ENCODE assay signal across 8 cellular contexts in the genomic region with DNA sequence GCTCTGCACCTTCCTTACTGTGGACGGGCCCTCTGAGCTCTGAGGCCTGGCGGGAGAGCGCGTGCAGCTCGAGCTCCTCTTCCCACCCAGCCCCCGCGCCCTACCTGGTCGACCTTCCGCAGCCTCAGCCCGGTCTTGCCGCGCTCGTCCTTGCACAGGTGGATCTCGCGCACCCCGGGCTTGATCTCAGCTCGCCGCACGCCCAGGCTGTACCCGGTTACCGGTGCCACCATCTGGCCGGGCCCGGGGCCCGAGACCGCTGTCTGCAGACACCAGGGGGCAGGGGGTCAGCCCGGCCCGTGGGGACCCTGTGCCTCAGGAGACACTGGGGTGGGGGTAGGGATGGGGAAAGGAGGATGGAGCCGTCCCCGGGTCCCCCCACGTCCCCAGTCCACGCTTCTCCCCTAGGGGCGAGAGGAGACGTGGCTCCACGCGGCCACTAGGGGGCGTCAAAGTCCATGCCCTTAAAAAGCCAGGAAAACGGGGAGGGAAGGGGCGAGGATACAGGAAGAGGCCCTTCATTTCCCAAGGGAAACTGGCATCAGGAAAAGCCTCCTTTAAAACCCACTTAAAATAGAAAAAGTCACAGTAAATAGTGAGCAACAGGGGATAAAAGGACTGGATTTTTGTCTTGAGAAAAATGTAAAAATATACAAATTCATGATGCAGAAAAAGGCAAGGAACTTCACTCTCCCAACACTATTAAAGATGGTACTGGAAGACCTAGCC. TPM values are rescaled to one million over a fixed set of nuclear protein-coding genes. Genes with fewer than 3 reads are reported as not detected.
A peak's percentile ranks its signal among the peaks of the same experiment; 100 is the strongest.
DNase-seq lines count a peak whose midpoint lies in the region; ATAC-seq, FAIRE-seq and TF ChIP-seq lines count a peak whose summit lies in the region.

No MANE protein-coding gene starts in this region.

- CTCF ChIA-PET in A549 (lab: Yijun Ruan, JAX): interaction anchor here (0.7 to 2.4 kb wide), 22 partner anchors 9 to 487 kb away, joined by 3 to 17 read pairs (median 4); partner anchors contain the start of gene NSFL1C

- ATAC-seq in A549 (peak; percentile 59 to 88; a peak in 4 of 6 replicates), memory B cell (ENCODE audit: low read depth) (peak; percentile 73), GM21367 (IDR thresholded peaks at IDR 0.05; ENCODE audit: unreplicated experiment) (no peak)
- ATAC-seq in effector memory CD8-positive, alpha-beta T cell (replicated peaks): peak; percentile 73

- POLR2A ChIA-PET in A549 (lab: Yijun Ruan, JAX): no interaction called here

- no peaks in the 10 kb centered on the region for H3K9me3 Mint-ChIP-seq in effector memory CD8-positive, alpha-beta T cell
- no peaks in the 10 kb centered on the region for H3K9me3 Mint-ChIP-seq in memory B cell

- TF ChIP-seq RAD21 in A549 (conservative IDR thresholded peaks at IDR 0.05 in 1 of 2, IDR thresholded peaks at IDR 0.05 in 1 of 2): peak; percentile 79 to 86

- WGBS in A549 (ENCODE audit: missing lambda C conversion rate): 62% methylated on average over 27 of the region's 38 CpGs

- H3K27me3 Mint-ChIP-seq in effector memory CD8-positive, alpha-beta T cell: peaks cover 0 to 20% of the 10 kb centered on the region in 2 donors
- peaks cover 1% of the 10 kb centered on the region for H3K27me3 Mint-ChIP-seq in memory B cell

- peaks cover 4 to 6% of the 10 kb centered on the region in 2 donors for H3K4me1 Mint-ChIP-seq in effector memory CD8-positive, alpha-beta T cell (ENCODE audit: low read depth in 2 of 2)
- H3K4me1 Mint-ChIP-seq in memory B cell: peaks cover 6% of the 10 kb centered on the region

- DNase-seq in A549 (ENCODE audit: low read depth in 1 of 2, low spot score in 1 of 2): peak; percentile 71 to 75
- DNase-seq in GM19239 (ENCODE audit: insufficient read length, low spot score): peak; percentile 67
- DNase-seq in NCI-H524 (lab: John Stamatoyannopoulos, UW): peak; percentile 67 to 82
- peak; percentile 17 to 25 for DNase-seq in activated CD8-positive, alpha-beta memory T cell treated with anti-CD3 and anti-CD28 coated beads for 4 hours (ENCODE audit: low read depth in 2 of 2)
- DNase-seq in effector memory CD8-positive, alpha-beta T cell: peak; percentile 57 to 60 (median 60)
- peak; percentile 60 to 72 for DNase-seq in memory B cell (ENCODE audit: low spot score in 2 of 2)
- peak; percentile 46 for DNase-seq in stimulated activated CD8-positive, alpha-beta memory T cell treated with anti-CD3 and anti-CD28 coated beads, Interleukin-15, amount 100 ng/mL, for 1 hour (ENCODE audit: low read depth)

- TF ChIP-seq EP300 in A549 (IDR thresholded peaks at IDR 0.05): no peak

- no peak overlapping the region for H3K27ac Mint-ChIP-seq in effector memory CD8-positive, alpha-beta T cell
- H3K27ac Mint-ChIP-seq in memory B cell: no peak overlapping the region

- no peak overlapping the region for H3K4me3 ChIP-seq in A549

- no peak for FAIRE-seq in A549 (lab: Jason Lieb, UNC)
- peak; percentile 39 for FAIRE-seq in GM19239 (lab: Jason Lieb, UNC)

- H3K4me1 ChIP-seq in A549: peaks cover 3% of the 10 kb centered on the region; the same call in 1 of the 3 replicates

- H3K4me2 ChIP-seq in A549: peak overlapping the region; percentile 33; the same call in 2 of the 3 replicates

- peak; percentile 83 for TF ChIP-seq CTCF in A549 (IDR thresholded peaks at IDR 0.05)

- no peak for TF ChIP-seq POLR2A in A549 (IDR thresholded peaks at IDR 0.05; ENCODE audit: low read length)

- H3K4me3 Mint-ChIP-seq in effector memory CD8-positive, alpha-beta T cell: no peak overlapping the region
- H3K4me3 Mint-ChIP-seq in memory B cell: no peak overlapping the region

- H3K27ac ChIP-seq in A549: 0 out of 6 replicates have a peak overlapping the region, but pooled peaks of 1 of the 2 experiments have one; percentile 29

- no peaks in the 10 kb centered on the region for H3K9me3 ChIP-seq in A549

- peaks cover 2% of the 10 kb centered on the region for H3K36me3 Mint-ChIP-seq in effector memory CD8-positive, alpha-beta T cell (ENCODE audit: insufficient read depth)
- H3K36me3 Mint-ChIP-seq in memory B cell: no peaks in the 10 kb centered on the region

TF ChIP-seq in A549, 52 proteins besides CTCF, POLR2A, EP300 and RAD21:
- TF ChIP-seq SMC3 (IDR thresholded peaks at IDR 0.05) (peak; percentile 69), MYC (IDR thresholded peaks at IDR 0.05; ENCODE audit: borderline replicate concordance, low read length) (no peak)

RNA-seq across cellular contexts. Expression of gene SDCBP2, which starts 15.5 kb away (rescaled TPM):
- polyA plus RNA-seq in A549 (2011; rRNA removed): 0.53 and 0.58 TPM in 2 replicates
- 0.40 and 0.47 TPM in 2 replicates for polyA plus RNA-seq in A549 (2012; cell fraction: cytosol; rRNA removed)
- 0.84 and 1.4 TPM in 2 replicates for polyA plus RNA-seq in A549 (2012; cell fraction: nucleus; rRNA removed)
- 0.35 to 0.51 TPM (median 0.39 TPM) in 3 replicates for polyA plus RNA-seq in A549 (2017; fragmentation: RNase III; extraction: RNeasy Plus Mini Kit Qiagen cat#74134 plus additional on column Dnase treatment)
- 0.34 TPM in 1 of 2 replicates, not detected in the other for polyA minus RNA-seq in A549 (2011; rRNA and poly(A)+ RNA removed)

RNA-seq across cellular contexts. Expression of gene SNPH, which starts 47.3 kb away (rescaled TPM):
- polyA plus RNA-seq in A549 (2011; rRNA removed) (1.1 and 2.0 TPM in 2 replicates), A549 (2017; fragmentation: RNase III; extraction: RNeasy Plus Mini Kit Qiagen cat#74134 plus additional on column Dnase treatment) (3.6 to 5.2 TPM (median 4.6 TPM) in 3 replicates)
- polyA plus RNA-seq in A549 (2012; cell fraction: cytosol; rRNA removed): 1.3 and 2.0 TPM in 2 replicates
- polyA plus RNA-seq in A549 (2012; cell fraction: nucleus; rRNA removed): 7.7 and 7.8 TPM in 2 replicates
- 1.7 and 2.4 TPM in 2 replicates for polyA minus RNA-seq in A549 (2011; rRNA and poly(A)+ RNA removed)

Comparison
In these comparisons a context has a peak if more than half of its experiments do, and no peak if none do; other contexts are left out.
1. DNase-seq: peak in every context shown above with its lines; median percentile 74 in NCI-H524; 73 in A549; 67 in GM19239; 66 in memory B cell; 60 in effector memory CD8-positive, alpha-beta T cell; 46 in stimulated activated CD8-positive, alpha-beta memory T cell treated with anti-CD3 and anti-CD28 coated beads, Interleukin-15, amount 100 ng/mL, for 1 hour; 21 in activated CD8-positive, alpha-beta memory T cell treated with anti-CD3 and anti-CD28 coated beads for 4 hours.